In the genomic region with DNA sequence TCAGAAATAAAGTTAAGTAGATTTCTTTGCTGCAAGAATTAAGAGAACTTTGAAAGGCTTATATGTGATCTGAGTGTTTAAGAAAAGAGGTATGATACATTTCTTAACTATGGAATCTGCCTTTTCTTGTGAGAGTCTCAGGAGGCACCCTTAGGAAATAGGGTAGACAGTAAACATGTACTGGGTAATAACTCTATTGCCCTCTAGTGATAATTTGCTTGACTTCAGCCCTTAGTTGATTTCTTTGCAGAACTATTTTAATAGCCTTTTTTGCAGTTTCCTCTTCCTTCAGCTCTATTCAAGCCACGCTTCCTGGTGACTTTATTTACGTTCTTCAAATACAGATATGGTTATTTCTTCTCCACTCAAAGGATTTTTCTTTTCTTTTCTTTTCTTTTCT, we compare ENCODE assay signal across 9 cellular contexts. TPM values are rescaled to one million over a fixed set of nuclear protein-coding genes. Genes with fewer than 3 reads are reported as not detected.
DNase-seq lines count a peak whose midpoint lies in the region; ATAC-seq, FAIRE-seq and TF ChIP-seq lines count a peak whose summit lies in the region.
"Had no signal": no experiment of that assay in that cellular context is flagged by ENCODE, and none has a peak within 500 bp of the region (broad histone marks: within the 10 kb centered on the region; RNA-seq: fewer than 3 reads in every experiment).

No MANE protein-coding gene starts in this region.

- DNase-seq in H9 (no peak), RCC 7860 (ENCODE audit: low spot score) (peak; percentile 54), fibroblast of pulmonary artery (ENCODE audit: low read depth) (peak; percentile 77), smooth muscle cell (lab: John Stamatoyannopoulos, UW; ENCODE audit: unreplicated experiment) (no peak), posterior cingulate gyrus (no peak), glutamatergic neuron (no peak)

- no peak overlapping the region for H3T11ph ChIP-seq in H9 (ENCODE audit: low read length)

- no peak overlapping the region for H3K56ac ChIP-seq in H9 (ENCODE audit: insufficient read length, low read depth, low read length)

- H2BK5ac ChIP-seq in H9 (ENCODE audit: insufficient read length, low read length), result no peak overlapping the region

- no CpG with 5 or more reads among the region's 2 CpGs for WGBS in H9 (ENCODE audit: extremely low coverage, insufficient read length, low lambda C conversion rate)
- WGBS in smooth muscle cell (ENCODE audit: low lambda C conversion rate), result 83% methylated on average over 2 of the region's 2 CpGs

- no peaks in the 10 kb centered on the region for H3K4me1 ChIP-seq in H9 (ENCODE audit: insufficient read depth, low read length)
- no peaks in the 10 kb centered on the region for H3K4me1 ChIP-seq in smooth muscle cell (ENCODE audit: low read depth)
- H3K4me1 ChIP-seq: SJCRH30 had no signal

- no peak overlapping the region for H2AFZ ChIP-seq in H9 (ENCODE audit: low read length)
- H2AFZ ChIP-seq in smooth muscle cell (ENCODE audit: low read depth), result no peak overlapping the region

- no peak overlapping the region for H3K4ac ChIP-seq in H9 (ENCODE audit: low read depth, low read length)

- no peak overlapping the region for H2AK5ac ChIP-seq in H9 (ENCODE audit: insufficient read length, low read length)

- H4K5ac ChIP-seq in H9 (ENCODE audit: insufficient read length, low read depth, low read length), result no peak overlapping the region

- TF ChIP-seq CTCF in H9 (conservative IDR thresholded peaks at IDR 0.05), result peak; percentile 44; the same call in 1 of the 3 replicates
- peak; percentile 65 for TF ChIP-seq CTCF in fibroblast of pulmonary artery (IDR thresholded peaks at IDR 0.05; ENCODE audit: low read length, missing control alignments)
- TF ChIP-seq CTCF in smooth muscle cell (IDR thresholded peaks at IDR 0.05; ENCODE audit: borderline replicate concordance, insufficient read depth, poor library complexity, severe bottlenecking), result peak; percentile 40
- no peak for TF ChIP-seq CTCF in glutamatergic neuron (IDR thresholded peaks at IDR 0.05; ENCODE audit: partially characterized antibody, unreplicated experiment)

- H3K18ac ChIP-seq in H9 (ENCODE audit: insufficient read length, low read depth, low read length), result no peak overlapping the region

- no peak overlapping the region for H2BK12ac ChIP-seq in H9 (ENCODE audit: insufficient read length, low read depth, low read length)

- no peak overlapping the region for H3K4me3 Mint-ChIP-seq in H9
- H3K4me3 Mint-ChIP-seq in glutamatergic neuron (ENCODE audit: unreplicated experiment), result no peak overlapping the region

- no peak overlapping the region for H3K14ac ChIP-seq in H9 (ENCODE audit: insufficient read depth, low read length)

- H3K4me3 ChIP-seq in fibroblast of pulmonary artery (replicated peaks; ENCODE audit: low read depth, low read length) (no peak overlapping the region), smooth muscle cell (no peak overlapping the region)
- H3K4me3 ChIP-seq: SJCRH30 had no signal

- H3K36me3 Mint-ChIP-seq in H9 (ENCODE audit: insufficient read depth in 1 of 3, low read depth in 3 of 3) (no peaks in the 10 kb centered on the region), glutamatergic neuron (ENCODE audit: unreplicated experiment) (no peaks in the 10 kb centered on the region)

- H3K79me1 ChIP-seq in H9 (ENCODE audit: insufficient read depth, low read depth, low read length, poor library complexity, severe bottlenecking), result no peaks in the 10 kb centered on the region

- no peak for ATAC-seq in GM19452 (IDR thresholded peaks at IDR 0.05; ENCODE audit: unreplicated experiment)

- no peaks in the 10 kb centered on the region; the same call in 1 of the 2 replicates for H3K27me3 Mint-ChIP-seq in H9 (ENCODE audit: low read depth)
- no peaks in the 10 kb centered on the region for H3K27me3 Mint-ChIP-seq in glutamatergic neuron (ENCODE audit: unreplicated experiment)

- no peak overlapping the region for H3K23ac ChIP-seq in H9 (ENCODE audit: insufficient read length, low read depth, low read length)

- no peak overlapping the region for H2BK20ac ChIP-seq in H9 (ENCODE audit: low read depth, low read length, poor library complexity, severe bottlenecking)

- H3K27ac ChIP-seq in H9 (ENCODE audit: insufficient read length, low read depth, low read length) (no peak overlapping the region), smooth muscle cell (ENCODE audit: low read depth) (no peak overlapping the region)
- H3K27ac ChIP-seq: SJCRH30 had no signal

- no peak overlapping the region for H2BK120ac ChIP-seq in H9 (ENCODE audit: low read depth, low read length, poor library complexity, severe bottlenecking)

- H4K8ac ChIP-seq in H9 (replicated peaks; ENCODE audit: insufficient read length, low read depth, low read length), result no peak overlapping the region

- H3K9me3 Mint-ChIP-seq in H9 (no peaks in the 10 kb centered on the region; a peak in 1 of 5 replicates), glutamatergic neuron (ENCODE audit: unreplicated experiment) (no peaks in the 10 kb centered on the region)

- H4K20me1 ChIP-seq in H9 (ENCODE audit: control insufficient read depth, insufficient read depth, insufficient read length) (no peaks in the 10 kb centered on the region), smooth muscle cell (ENCODE audit: low read depth) (no peaks in the 10 kb centered on the region)

- H3K9ac ChIP-seq in H9 (ENCODE audit: extremely low read depth, insufficient read length, low read length) (no peak overlapping the region), smooth muscle cell (ENCODE audit: low read depth) (no peak overlapping the region)

- H3K23me2 ChIP-seq in H9 (ENCODE audit: insufficient read length, low read depth, low read length, poor library complexity, severe bottlenecking), result no peaks in the 10 kb centered on the region

- H3F3A ChIP-seq in smooth muscle cell (ENCODE audit: low read depth), result no peaks in the 10 kb centered on the region

- H3K4me1 Mint-ChIP-seq in H9 (no peaks in the 10 kb centered on the region), glutamatergic neuron (ENCODE audit: low read depth, unreplicated experiment) (no peaks in the 10 kb centered on the region)

- H2BK15ac ChIP-seq in H9 (ENCODE audit: low read depth, low read length), result no peak overlapping the region

- no peak overlapping the region for H4K91ac ChIP-seq in H9 (ENCODE audit: insufficient read length, low read depth, low read length)

- H3K9me3 ChIP-seq in H9 (ENCODE audit: control insufficient read depth, low read depth, low read length), result no peaks in the 10 kb centered on the region
- H3K9me3 ChIP-seq in smooth muscle cell (replicated peaks; ENCODE audit: low read depth), result no peaks in the 10 kb centered on the region
- H3K9me3 ChIP-seq: SJCRH30 had no signal

- H3K4me2 ChIP-seq in H9 (ENCODE audit: insufficient read depth, insufficient read length, low read length) (no peak overlapping the region), smooth muscle cell (no peak overlapping the region)

- intact Hi-C loops in posterior cingulate gyrus (cut with DNase I), result loop anchor here (1.0 to 5.0 kb wide), 2 partner anchors 49 to 113 kb away; a partner anchor contains a TSS

- H3K79me2 ChIP-seq in H9 (ENCODE audit: insufficient read depth, low read length), result no peaks in the 10 kb centered on the region
- no peaks in the 10 kb centered on the region for H3K79me2 ChIP-seq in smooth muscle cell (ENCODE audit: low read depth)

- no peak overlapping the region for H3K27ac Mint-ChIP-seq in H9
- H3K27ac Mint-ChIP-seq in glutamatergic neuron (ENCODE audit: unreplicated experiment), result no peak overlapping the region

- FAIRE-seq in RCC 7860 (lab: Jason Lieb, UNC), result peak; percentile 72

- H3K27me3 ChIP-seq in H9 (ENCODE audit: insufficient read depth, low read length) (no peaks in the 10 kb centered on the region), smooth muscle cell (ENCODE audit: low read depth) (no peaks in the 10 kb centered on the region)
- H3K27me3 ChIP-seq: SJCRH30 had no signal

- H3K36me3 ChIP-seq in smooth muscle cell (ENCODE audit: low read depth), result no peaks in the 10 kb centered on the region
- H3K36me3 ChIP-seq: SJCRH30 had no signal

RNA-seq across cellular contexts. Expression of a gene that starts 37.0 kb away (rescaled TPM):
- total RNA-seq in H9 (2021) (2.4 and 2.7 TPM in 2 replicates), smooth muscle cell (0.63 and 1.1 TPM in 2 replicates), glutamatergic neuron (ENCODE audit: unreplicated experiment) (4.3 TPM)
- not detected in 2 replicates for polyA plus RNA-seq in smooth muscle cell
- total RNA-seq: mononuclear cell had no signal

RNA-seq across cellular contexts. Expression of a gene that starts 49.1 kb away (rescaled TPM):
- total RNA-seq in H9 (2021), result 60.6 and 60.9 TPM in 2 replicates
- 44.0 and 71.1 TPM in 2 replicates for total RNA-seq in smooth muscle cell
- 39.0 and 45.1 TPM in 2 replicates for polyA plus RNA-seq in smooth muscle cell
- total RNA-seq in glutamatergic neuron (ENCODE audit: unreplicated experiment), result 7.4 TPM

Comparison
In these comparisons a context has a peak if more than half of its experiments do, and no peak if none do; other contexts are left out.
1. DNase-seq: peak in RCC 7860 (single experiment) and fibroblast of pulmonary artery (single experiment); none in H9 (single experiment), smooth muscle cell (single experiment), posterior cingulate gyrus (0 of 10) and glutamatergic neuron (single experiment).